In genomic region chr15:51318382-51319150, GRCh38 we compare ENCODE assay signal across 1 cellular context.
A peak's percentile ranks its signal among the peaks of the same experiment; 100 is the strongest.
TF ChIP-seq lines count a peak whose summit lies in the region.

No MANE protein-coding gene starts in this region.

TF ChIP-seq in HepG2, 621 proteins besides CTCF, POLR2A, EP300 and RAD21 (continued from another document and continues in another):
- TF ChIP-seq, protein P1, sequence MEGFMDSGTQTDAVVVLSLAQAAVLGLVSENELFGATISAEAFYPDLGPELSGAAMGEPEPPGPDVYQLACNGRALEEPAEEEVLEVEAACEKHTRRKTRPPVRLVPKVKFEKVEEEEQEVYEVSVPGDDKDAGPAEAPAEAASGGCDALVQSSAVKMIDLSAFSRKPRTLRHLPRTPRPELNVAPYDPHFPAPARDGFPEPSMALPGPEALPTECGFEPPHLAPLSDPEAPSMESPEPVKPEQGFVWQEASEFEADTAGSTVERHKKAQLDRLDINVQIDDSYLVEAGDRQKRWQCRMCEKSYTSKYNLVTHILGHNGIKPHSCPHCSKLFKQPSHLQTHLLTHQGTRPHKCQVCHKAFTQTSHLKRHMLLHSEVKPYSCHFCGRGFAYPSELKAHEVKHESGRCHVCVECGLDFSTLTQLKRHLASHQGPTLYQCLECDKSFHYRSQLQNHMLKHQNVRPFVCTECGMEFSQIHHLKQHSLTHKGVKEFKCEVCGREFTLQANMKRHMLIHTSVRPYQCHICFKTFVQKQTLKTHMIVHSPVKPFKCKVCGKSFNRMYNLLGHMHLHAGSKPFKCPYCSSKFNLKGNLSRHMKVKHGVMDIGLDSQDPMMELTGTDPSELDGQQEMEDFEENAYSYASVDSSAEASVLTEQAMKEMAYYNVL (CRISPR knock-in tag; IDR thresholded peaks at IDR 0.05; ENCODE audit: borderline replicate concordance) = peak; percentile 37; the same call in 1 of the 2 replicates
- TF ChIP-seq ZNF383 (CRISPR knock-in tag; IDR thresholded peaks at IDR 0.05; ENCODE audit: borderline replicate concordance) (no peak), RARA (CRISPR knock-in tag; IDR thresholded peaks at IDR 0.05) (peak; percentile 96), ZSCAN25 (CRISPR knock-in tag; IDR thresholded peaks at IDR 0.05) (peak; percentile 86), PAWR (CRISPR knock-in tag; IDR thresholded peaks at IDR 0.05; ENCODE audit: borderline replicate concordance) (no peak), ISL2 (CRISPR knock-in tag; IDR thresholded peaks at IDR 0.05) (0 out of 2 replicates have a peak, but pooled peaks have one; percentile 33), ZBTB25 (CRISPR knock-in tag; IDR thresholded peaks at IDR 0.05) (no peak), ERF (CRISPR knock-in tag; IDR thresholded peaks at IDR 0.05) (no peak; the same call in 1 of the 2 replicates), ZNF770 (CRISPR knock-in tag; IDR thresholded peaks at IDR 0.05) (peak; percentile 45; the same call in 1 of the 2 replicates), BHLHE40 (IDR thresholded peaks at IDR 0.05; ENCODE audit: low read length) (peak; percentile 73), KDM3A (CRISPR knock-in tag; IDR thresholded peaks at IDR 0.05; ENCODE audit: low read depth) (peak; percentile 70; the same call in 1 of the 2 replicates), XRCC5 (optimal IDR thresholded peaks at IDR 0.05; ENCODE audit: low read length) (no peak), LCORL (IDR thresholded peaks at IDR 0.05) (no peak), LCORL (CRISPR knock-in tag; IDR thresholded peaks at IDR 0.05) (peak; percentile 82), ZNF430 (CRISPR knock-in tag; IDR thresholded peaks at IDR 0.05) (0 out of 2 replicates have a peak, but pooled peaks have one; percentile 39), SALL1 (CRISPR knock-in tag; IDR thresholded peaks at IDR 0.05) (peak; percentile 69), ZNF598 (CRISPR knock-in tag; IDR thresholded peaks at IDR 0.05; ENCODE audit: borderline replicate concordance) (no peak), POGZ (CRISPR knock-in tag; IDR thresholded peaks at IDR 0.05) (peak; percentile 84), NCOA2 (CRISPR knock-in tag; IDR thresholded peaks at IDR 0.05) (peak; percentile 36), NCOA1 (CRISPR knock-in tag; IDR thresholded peaks at IDR 0.05) (peak; percentile 64; the same call in 1 of the 2 replicates), HNRNPUL1 (IDR thresholded peaks at IDR 0.05; ENCODE audit: low read depth, low read length) (no peak), PATZ1 (CRISPR knock-in tag; IDR thresholded peaks at IDR 0.05) (peak; percentile 30), EZH2 (conservative IDR thresholded peaks at IDR 0.05; ENCODE audit: low read depth, low read length) (no peak), NFYC (CRISPR knock-in tag; IDR thresholded peaks at IDR 0.05) (peak; percentile 60), ZNF574 (CRISPR knock-in tag; IDR thresholded peaks at IDR 0.05) (peak; percentile 64), NR2F6 (IDR thresholded peaks at IDR 0.05) (peak; percentile 64), NR2F6 (CRISPR knock-in tag; IDR thresholded peaks at IDR 0.05) (peak; percentile 81), ZNF274 (CRISPR knock-in tag; IDR thresholded peaks at IDR 0.05) (0 out of 2 replicates have a peak, but pooled peaks have one; percentile 23), TBL1XR1 (IDR thresholded peaks at IDR 0.05; ENCODE audit: borderline replicate concordance, low read length, partially characterized antibody) (peak; percentile 45), HDAC2 (CRISPR knock-in tag; IDR thresholded peaks at IDR 0.05) (peak; percentile 45; the same call in 1 of the 2 replicates), ZNF687 (CRISPR knock-in tag; IDR thresholded peaks at IDR 0.05) (peak; percentile 76), REL (CRISPR knock-in tag; conservative IDR thresholded peaks at IDR 0.05) (no peak), ZNF713 (CRISPR knock-in tag; IDR thresholded peaks at IDR 0.05) (no peak), TEAD3 (CRISPR knock-in tag; optimal IDR thresholded peaks at IDR 0.05; ENCODE audit: borderline replicate concordance) (peak; percentile 55), ZNF260 (CRISPR knock-in tag; IDR thresholded peaks at IDR 0.05; ENCODE audit: borderline replicate concordance, low read depth) (no peak), SOX5 (CRISPR knock-in tag; IDR thresholded peaks at IDR 0.05; ENCODE audit: borderline replicate concordance) (peak; percentile 26; the same call in 1 of the 2 replicates), KDM6A (CRISPR knock-in tag; IDR thresholded peaks at IDR 0.05; ENCODE audit: low read depth) (0 out of 2 replicates have a peak, but pooled peaks have one; percentile 26), ZNF232 (CRISPR knock-in tag; IDR thresholded peaks at IDR 0.05; ENCODE audit: borderline replicate concordance) (peak; percentile 77; the same call in 1 of the 2 replicates), KDM1A (CRISPR knock-in tag; IDR thresholded peaks at IDR 0.05) (0 out of 2 replicates have a peak, but pooled peaks have one; percentile 14), HNF4G (IDR thresholded peaks at IDR 0.05; ENCODE audit: borderline replicate concordance, low read depth, low read length) (peak; percentile 76), HNF4G (CRISPR knock-in tag; IDR thresholded peaks at IDR 0.05; ENCODE audit: borderline replicate concordance, low read depth) (peak; percentile 77; the same call in 1 of the 2 replicates), GATAD1 (CRISPR knock-in tag; IDR thresholded peaks at IDR 0.05) (peak; percentile 23; the same call in 1 of the 2 replicates)
- TF ChIP-seq, protein P2, sequence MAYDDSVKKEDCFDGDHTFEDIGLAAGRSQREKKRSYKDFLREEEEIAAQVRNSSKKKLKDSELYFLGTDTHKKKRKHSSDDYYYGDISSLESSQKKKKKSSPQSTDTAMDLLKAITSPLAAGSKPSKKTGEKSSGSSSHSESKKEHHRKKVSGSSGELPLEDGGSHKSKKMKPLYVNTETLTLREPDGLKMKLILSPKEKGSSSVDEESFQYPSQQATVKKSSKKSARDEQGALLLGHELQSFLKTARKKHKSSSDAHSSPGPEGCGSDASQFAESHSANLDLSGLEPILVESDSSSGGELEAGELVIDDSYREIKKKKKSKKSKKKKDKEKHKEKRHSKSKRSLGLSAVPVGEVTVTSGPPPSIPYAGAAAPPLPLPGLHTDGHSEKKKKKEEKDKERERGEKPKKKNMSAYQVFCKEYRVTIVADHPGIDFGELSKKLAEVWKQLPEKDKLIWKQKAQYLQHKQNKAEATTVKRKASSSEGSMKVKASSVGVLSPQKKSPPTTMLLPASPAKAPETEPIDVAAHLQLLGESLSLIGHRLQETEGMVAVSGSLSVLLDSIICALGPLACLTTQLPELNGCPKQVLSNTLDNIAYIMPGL (CRISPR knock-in tag; IDR thresholded peaks at IDR 0.05; ENCODE audit: borderline replicate concordance in 1 of 2, low read depth in 1 of 2) = 0 out of 4 replicates have a peak, but pooled peaks of 1 of the 2 experiments have one; percentile 14
- TF ChIP-seq, protein P3, sequence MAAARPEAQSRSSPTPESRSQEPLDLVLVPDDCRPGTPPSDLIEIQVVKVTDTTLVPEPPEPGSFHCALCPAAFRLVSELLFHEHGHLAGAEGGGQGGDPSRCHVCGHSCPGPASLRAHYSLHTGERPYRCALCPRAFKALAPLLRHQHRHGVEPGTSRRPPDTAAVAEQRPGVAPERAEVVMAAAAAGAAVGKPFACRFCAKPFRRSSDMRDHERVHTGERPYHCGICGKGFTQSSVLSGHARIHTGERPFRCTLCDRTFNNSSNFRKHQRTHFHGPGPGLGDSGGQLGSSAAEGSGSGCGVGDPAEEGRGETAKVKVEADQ (CRISPR knock-in tag; IDR thresholded peaks at IDR 0.05; ENCODE audit: borderline replicate concordance) = peak; percentile 66; the same call in 1 of the 2 replicates
- TF ChIP-seq, protein P4, sequence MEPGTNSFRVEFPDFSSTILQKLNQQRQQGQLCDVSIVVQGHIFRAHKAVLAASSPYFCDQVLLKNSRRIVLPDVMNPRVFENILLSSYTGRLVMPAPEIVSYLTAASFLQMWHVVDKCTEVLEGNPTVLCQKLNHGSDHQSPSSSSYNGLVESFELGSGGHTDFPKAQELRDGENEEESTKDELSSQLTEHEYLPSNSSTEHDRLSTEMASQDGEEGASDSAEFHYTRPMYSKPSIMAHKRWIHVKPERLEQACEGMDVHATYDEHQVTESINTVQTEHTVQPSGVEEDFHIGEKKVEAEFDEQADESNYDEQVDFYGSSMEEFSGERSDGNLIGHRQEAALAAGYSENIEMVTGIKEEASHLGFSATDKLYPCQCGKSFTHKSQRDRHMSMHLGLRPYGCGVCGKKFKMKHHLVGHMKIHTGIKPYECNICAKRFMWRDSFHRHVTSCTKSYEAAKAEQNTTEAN (CRISPR knock-in tag; conservative IDR thresholded peaks at IDR 0.05) = 0 out of 2 replicates have a peak, but pooled peaks have one; percentile 18
